23 cellular contexts compared by ENCODE assay signal in the genomic region with DNA sequence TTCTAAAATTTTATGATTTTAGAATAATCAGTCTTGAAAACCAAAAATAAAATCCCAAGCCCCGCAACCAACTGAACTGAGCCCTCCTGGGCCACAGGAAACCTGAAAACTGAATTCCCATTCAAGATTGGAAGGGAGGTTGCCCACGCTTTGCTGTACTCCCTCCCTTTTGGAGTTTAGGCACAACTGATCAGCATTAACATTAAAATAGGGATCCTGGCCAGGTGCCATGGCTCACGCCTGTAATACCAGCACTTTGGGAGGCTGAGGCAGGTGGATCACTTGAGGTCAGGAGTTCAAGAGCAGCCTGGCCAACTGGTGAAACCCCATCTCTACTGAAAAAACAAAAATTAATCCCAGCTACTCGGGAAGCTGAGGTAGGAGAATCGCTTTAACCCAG.
"Had no signal": no experiment of that assay in that cellular context is flagged by ENCODE, and none has a peak within 500 bp of the region (broad histone marks: within the 10 kb centered on the region; RNA-seq: fewer than 3 reads in every experiment).

No MANE protein-coding gene starts in this region.

- H3K4me1 ChIP-seq: Peyer's patch had no signal

- H3K27me3 ChIP-seq: MG63, Peyer's patch had no signal

- H3K4me3 Mint-ChIP-seq: activated B cell treated with CpG ODN at 0.5 μM for 24 hours; activated CD4-positive, alpha-beta T cell treated with anti-CD3 and anti-CD28 coated beads, Interleukin-2, amount 10 ng/mL, durations not matched to agents 24 days and 14 days; activated CD8-positive, alpha-beta memory T cell treated with anti-CD3 and anti-CD28 coated beads, Interleukin-2, amount 10 ng/mL, durations not matched to agents 7 days and 5 days; activated naive CD4-positive, alpha-beta T cell treated with anti-CD3 and anti-CD28 coated beads, Interleukin-2, amount 50 U/mL, for 24 hours; activated T-cell treated with anti-CD3 and anti-CD28 coated beads, Interleukin-2, amount 50 U/mL, for 24 hours; activated T-helper 1 cell treated with anti-CD3 and anti-CD28 coated beads, Interleukin-12 subunit alpha, Interleukin-12 subunit beta, Interleukin-2, Interleukin-4 antibody, amounts not matched to agents 30 ng/mL and 10 ng/mL and 1 ng/mL, durations not matched to agents 14 hours and 24 hours and 36 hours; T-helper 17 cell had no signal

- H3K4me1 Mint-ChIP-seq: activated B cell treated with CpG ODN at 0.5 μM for 24 hours; activated CD4-positive, alpha-beta T cell treated with anti-CD3 and anti-CD28 coated beads, Interleukin-2, amount 10 ng/mL, durations not matched to agents 24 days and 14 days; activated CD8-positive, alpha-beta memory T cell treated with anti-CD3 and anti-CD28 coated beads, Interleukin-2, amount 10 ng/mL, durations not matched to agents 7 days and 5 days; activated naive CD4-positive, alpha-beta T cell treated with anti-CD3 and anti-CD28 coated beads, Interleukin-2, amount 50 U/mL, for 24 hours; T-helper 17 cell had no signal

- H3K9me3 Mint-ChIP-seq: activated CD4-positive, alpha-beta T cell treated with anti-CD3 and anti-CD28 coated beads, Interleukin-2, amount 10 ng/mL, durations not matched to agents 24 days and 14 days; activated naive CD4-positive, alpha-beta T cell treated with anti-CD3 and anti-CD28 coated beads, Interleukin-2, amount 50 U/mL, for 24 hours; activated T-helper 1 cell treated with anti-CD3 and anti-CD28 coated beads, Interleukin-12 subunit alpha, Interleukin-12 subunit beta, Interleukin-2, Interleukin-4 antibody, amounts not matched to agents 30 ng/mL and 10 ng/mL and 1 ng/mL, durations not matched to agents 14 hours and 24 hours and 36 hours had no signal

- ATAC-seq: activated CD8-positive, alpha-beta memory T cell treated with anti-CD3 and anti-CD28 coated beads, Interleukin-2, amount 10 ng/mL, durations not matched to agents 7 days and 5 days; T-helper 17 cell had no signal

- H3K4me3 ChIP-seq: MG63, Peyer's patch had no signal

- H3K27ac ChIP-seq: Peyer's patch, RWPE1 had no signal

- H3K27ac Mint-ChIP-seq: activated B cell treated with CpG ODN at 0.5 μM for 24 hours; activated CD4-positive, alpha-beta T cell treated with anti-CD3 and anti-CD28 coated beads, Interleukin-2, amount 10 ng/mL, durations not matched to agents 24 days and 14 days; activated CD8-positive, alpha-beta memory T cell treated with anti-CD3 and anti-CD28 coated beads, Interleukin-2, amount 10 ng/mL, durations not matched to agents 7 days and 5 days; activated naive CD4-positive, alpha-beta T cell treated with anti-CD3 and anti-CD28 coated beads, Interleukin-2, amount 50 U/mL, for 24 hours; activated T-cell treated with anti-CD3 and anti-CD28 coated beads, Interleukin-2, amount 50 U/mL, for 24 hours; activated T-helper 1 cell treated with anti-CD3 and anti-CD28 coated beads, Interleukin-12 subunit alpha, Interleukin-12 subunit beta, Interleukin-2, Interleukin-4 antibody, amounts not matched to agents 30 ng/mL and 10 ng/mL and 1 ng/mL, durations not matched to agents 14 hours and 24 hours and 36 hours; T-helper 17 cell had no signal

- H3K27me3 Mint-ChIP-seq: activated B cell treated with CpG ODN at 0.5 μM for 24 hours; activated CD4-positive, alpha-beta T cell treated with anti-CD3 and anti-CD28 coated beads, Interleukin-2, amount 10 ng/mL, durations not matched to agents 24 days and 14 days; activated CD8-positive, alpha-beta memory T cell treated with anti-CD3 and anti-CD28 coated beads, Interleukin-2, amount 10 ng/mL, durations not matched to agents 7 days and 5 days; activated naive CD4-positive, alpha-beta T cell treated with anti-CD3 and anti-CD28 coated beads, Interleukin-2, amount 50 U/mL, for 24 hours; activated T-cell treated with anti-CD3 and anti-CD28 coated beads, Interleukin-2, amount 50 U/mL, for 24 hours; T-helper 17 cell had no signal

- DNase-seq: activated B cell treated with CpG ODN at 0.5 μM for 24 hours; activated CD4-positive, alpha-beta T cell treated with anti-CD3 and anti-CD28 coated beads for 1 hour; activated CD4-positive, alpha-beta T cell treated with anti-CD3 and anti-CD28 coated beads, Interleukin-2, amount 10 ng/mL, durations not matched to agents 24 days and 14 days; activated CD4-positive, alpha-beta T cell treated with anti-CD3 and anti-CD28 coated beads, Interleukin-2, amount 50 U/mL, for 48 hours; activated CD8-positive, alpha-beta memory T cell treated with anti-CD3 and anti-CD28 coated beads, Interleukin-2, amount 10 ng/mL, durations not matched to agents 7 days and 5 days; activated effector memory CD4-positive, alpha-beta T cell treated with Interleukin-2 at 50 U/mL for 16 hours; activated naive CD4-positive, alpha-beta T cell; activated T-cell treated with anti-CD3 and anti-CD28 coated beads, Interleukin-2, amount 50 U/mL, for 24 hours; aorta; MG63; MV-4-11; NCI-H1105 treated with DMSO at 0.1 percent for 48 hours; NCI-H1930; NCI-H446; NCI-H524; NCI-H82; Peyer's patch; Right ventricle myocardium superior; T-helper 17 cell; T-helper 9 cell had no signal

- H3K9me3 ChIP-seq: MG63, Peyer's patch had no signal

- H3K36me3 ChIP-seq: MG63, Peyer's patch had no signal
